In the genomic region with DNA sequence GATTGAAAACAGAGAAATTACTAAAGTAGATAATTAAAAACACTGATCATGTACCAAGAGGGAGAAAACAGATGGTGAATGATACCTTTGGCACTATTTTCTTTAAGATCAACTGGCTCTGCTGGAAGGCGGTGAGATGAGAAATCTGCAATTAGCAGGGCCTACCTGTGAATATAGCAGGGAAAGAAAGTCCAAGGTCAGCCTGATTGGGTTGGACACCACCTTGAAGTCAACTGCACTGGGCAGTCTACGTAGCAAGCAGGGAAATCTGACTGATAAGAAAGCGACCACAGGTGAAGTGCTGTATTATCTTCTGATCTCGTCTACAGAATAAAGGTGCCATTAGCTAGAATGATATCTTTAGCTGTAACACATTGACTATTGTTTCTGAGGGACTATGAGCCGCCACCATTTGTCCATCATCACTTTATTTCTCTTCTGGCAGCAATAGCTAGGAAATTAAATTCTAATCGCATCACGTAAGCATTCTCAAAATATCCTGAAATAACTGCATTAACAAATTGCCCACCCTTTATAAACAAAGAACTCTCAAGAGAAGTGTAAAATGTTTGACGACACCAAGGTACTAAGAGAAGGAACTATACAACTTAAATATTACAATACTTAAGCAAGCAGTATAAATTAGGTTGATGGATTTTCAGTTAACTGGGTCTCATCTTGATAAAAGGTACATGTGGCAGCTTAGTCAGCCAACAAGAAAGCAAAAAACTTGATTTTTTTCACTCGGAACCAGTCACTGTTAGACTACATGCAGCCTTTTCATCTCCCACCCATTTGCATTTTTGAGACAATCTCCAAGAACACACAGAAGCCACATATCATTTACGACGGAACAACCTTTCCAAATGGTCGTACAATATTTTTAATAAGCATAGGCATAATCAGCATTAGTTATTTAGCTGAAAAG, we compare ENCODE assay signal across 1 cellular context.
TF ChIP-seq lines count a peak whose summit lies in the region.

No MANE protein-coding gene starts in this region.

TF ChIP-seq in GM23338, 12 proteins besides CTCF, POLR2A, EP300 and RAD21 (continued from another document):
- TF ChIP-seq, protein P1, sequence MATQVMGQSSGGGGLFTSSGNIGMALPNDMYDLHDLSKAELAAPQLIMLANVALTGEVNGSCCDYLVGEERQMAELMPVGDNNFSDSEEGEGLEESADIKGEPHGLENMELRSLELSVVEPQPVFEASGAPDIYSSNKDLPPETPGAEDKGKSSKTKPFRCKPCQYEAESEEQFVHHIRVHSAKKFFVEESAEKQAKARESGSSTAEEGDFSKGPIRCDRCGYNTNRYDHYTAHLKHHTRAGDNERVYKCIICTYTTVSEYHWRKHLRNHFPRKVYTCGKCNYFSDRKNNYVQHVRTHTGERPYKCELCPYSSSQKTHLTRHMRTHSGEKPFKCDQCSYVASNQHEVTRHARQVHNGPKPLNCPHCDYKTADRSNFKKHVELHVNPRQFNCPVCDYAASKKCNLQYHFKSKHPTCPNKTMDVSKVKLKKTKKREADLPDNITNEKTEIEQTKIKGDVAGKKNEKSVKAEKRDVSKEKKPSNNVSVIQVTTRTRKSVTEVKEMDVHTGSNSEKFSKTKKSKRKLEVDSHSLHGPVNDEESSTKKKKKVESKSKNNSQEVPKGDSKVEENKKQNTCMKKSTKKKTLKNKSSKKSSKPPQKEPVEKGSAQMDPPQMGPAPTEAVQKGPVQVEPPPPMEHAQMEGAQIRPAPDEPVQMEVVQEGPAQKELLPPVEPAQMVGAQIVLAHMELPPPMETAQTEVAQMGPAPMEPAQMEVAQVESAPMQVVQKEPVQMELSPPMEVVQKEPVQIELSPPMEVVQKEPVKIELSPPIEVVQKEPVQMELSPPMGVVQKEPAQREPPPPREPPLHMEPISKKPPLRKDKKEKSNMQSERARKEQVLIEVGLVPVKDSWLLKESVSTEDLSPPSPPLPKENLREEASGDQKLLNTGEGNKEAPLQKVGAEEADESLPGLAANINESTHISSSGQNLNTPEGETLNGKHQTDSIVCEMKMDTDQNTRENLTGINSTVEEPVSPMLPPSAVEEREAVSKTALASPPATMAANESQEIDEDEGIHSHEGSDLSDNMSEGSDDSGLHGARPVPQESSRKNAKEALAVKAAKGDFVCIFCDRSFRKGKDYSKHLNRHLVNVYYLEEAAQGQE (IDR thresholded peaks at IDR 0.05; ENCODE audit: unreplicated experiment): no peak
- TF ChIP-seq, protein P2, sequence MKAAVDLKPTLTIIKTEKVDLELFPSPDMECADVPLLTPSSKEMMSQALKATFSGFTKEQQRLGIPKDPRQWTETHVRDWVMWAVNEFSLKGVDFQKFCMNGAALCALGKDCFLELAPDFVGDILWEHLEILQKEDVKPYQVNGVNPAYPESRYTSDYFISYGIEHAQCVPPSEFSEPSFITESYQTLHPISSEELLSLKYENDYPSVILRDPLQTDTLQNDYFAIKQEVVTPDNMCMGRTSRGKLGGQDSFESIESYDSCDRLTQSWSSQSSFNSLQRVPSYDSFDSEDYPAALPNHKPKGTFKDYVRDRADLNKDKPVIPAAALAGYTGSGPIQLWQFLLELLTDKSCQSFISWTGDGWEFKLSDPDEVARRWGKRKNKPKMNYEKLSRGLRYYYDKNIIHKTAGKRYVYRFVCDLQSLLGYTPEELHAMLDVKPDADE (IDR thresholded peaks at IDR 0.05): no peak
- TF ChIP-seq ZNF331 (CRISPR knock-in tag; IDR thresholded peaks at IDR 0.05; ENCODE audit: low read depth) (no peak), JUNB (IDR thresholded peaks at IDR 0.05; ENCODE audit: unreplicated experiment) (no peak), ZNF114 (CRISPR knock-in tag; IDR thresholded peaks at IDR 0.05) (no peak)
